Comparison of ENCODE assay signal across 10 cellular contexts in genomic region chr21:37338671-37339526, GRCh38. TPM values are rescaled to one million over a fixed set of nuclear protein-coding genes. Genes with fewer than 3 reads are reported as not detected.
DNase-seq lines count a peak whose midpoint lies in the region; ATAC-seq and TF ChIP-seq lines count a peak whose summit lies in the region.
"Had no signal": no experiment of that assay in that cellular context is flagged by ENCODE, and none has a peak within 500 bp of the region (broad histone marks: within the 10 kb centered on the region; RNA-seq: fewer than 3 reads in every experiment).

No MANE protein-coding gene starts in this region.

- H3K27ac ChIP-seq in muscle layer of duodenum (ENCODE audit: low read length), result peak overlapping the region; percentile 35

- no peaks in the 10 kb centered on the region for H3K9me3 ChIP-seq in muscle layer of duodenum (ENCODE audit: control insufficient read depth in 1 of 2, low read length in 2 of 2)

- peaks cover 0 to 4% (median 0%) of the 10 kb centered on the region in 5 donors for H3K27me3 Mint-ChIP-seq in naive thymus-derived CD8-positive, alpha-beta T cell
- H3K27me3 Mint-ChIP-seq: stimulated activated naive CD8-positive, alpha-beta T cell treated with anti-CD3 and anti-CD28 coated beads, Interleukin-15, Interleukin-2, amounts not matched to agents 100 ng/mL and 50 ng/mL, for 24 hours had no signal

- H3K27ac Mint-ChIP-seq in naive thymus-derived CD8-positive, alpha-beta T cell, result no peak overlapping the region
- H3K27ac Mint-ChIP-seq: stimulated activated naive CD8-positive, alpha-beta T cell treated with anti-CD3 and anti-CD28 coated beads, Interleukin-15, Interleukin-2, amounts not matched to agents 100 ng/mL and 50 ng/mL, for 24 hours had no signal

- no peak for TF ChIP-seq CTCF in AG09309 (IDR thresholded peaks at IDR 0.05; ENCODE audit: control insufficient read depth, insufficient read depth, low read depth, low read length, missing control alignments)

- DNase-seq in AG09309 (ENCODE audit: low read depth) (peak; percentile 94), LHCN-M2 (ENCODE audit: low read depth) (peak; percentile 95), dedifferentiated amniotic fluid mesenchymal stem cell (ENCODE audit: extremely low spot score) (peak; percentile 96), Kasumi-1 (lab: John Stamatoyannopoulos, UW) (no peak)
- no peak for DNase-seq in activated naive CD4-positive, alpha-beta T cell treated with Interleukin-2 at 50 U/mL for 16 hours
- no peak for DNase-seq in naive thymus-derived CD8-positive, alpha-beta T cell
- DNase-seq: NCI-H446 treated with DMSO at 0.1 percent for 48 hours had no signal

- no peak overlapping the region for H3K4me3 ChIP-seq in AG09309 (ENCODE audit: control insufficient read depth, low read depth, low read length)
- H3K4me3 ChIP-seq in muscle layer of duodenum (ENCODE audit: low read depth in 1 of 2, low read length in 2 of 2), result no peak overlapping the region

- peaks cover 0 to 2% (median 0%) of the 10 kb centered on the region in 3 donors for H3K36me3 Mint-ChIP-seq in naive thymus-derived CD8-positive, alpha-beta T cell

- no peaks in the 10 kb centered on the region for H3K27me3 ChIP-seq in muscle layer of duodenum (ENCODE audit: low read depth, low read length)

- no peak for ATAC-seq in GM21786 (IDR thresholded peaks at IDR 0.05; ENCODE audit: unreplicated experiment)
- no peak for ATAC-seq in naive thymus-derived CD8-positive, alpha-beta T cell

- POLR2A ChIA-PET in naive thymus-derived CD8-positive, alpha-beta T cell (lab: Charles Lee), result interaction anchor here (0.5 to 0.7 kb wide), 3 partner anchors 147 to 1186 kb away, joined by 3 to 5 read pairs (median 5); no protein-coding TSS in a partner anchor

- H3K4me3 Mint-ChIP-seq in naive thymus-derived CD8-positive, alpha-beta T cell, result no peak overlapping the region
- H3K4me3 Mint-ChIP-seq: stimulated activated naive CD8-positive, alpha-beta T cell treated with anti-CD3 and anti-CD28 coated beads, Interleukin-15, Interleukin-2, amounts not matched to agents 100 ng/mL and 50 ng/mL, for 24 hours had no signal

- peaks cover 0 to 6% of the 10 kb centered on the region in 2 donors for H3K4me1 ChIP-seq in muscle layer of duodenum (ENCODE audit: control insufficient read depth in 1 of 2, insufficient read depth in 2 of 2, low read length in 2 of 2)

- H3K9me3 Mint-ChIP-seq in naive thymus-derived CD8-positive, alpha-beta T cell, result peaks cover 0 to 7% (median 0%) of the 10 kb centered on the region in 9 donors
- H3K9me3 Mint-ChIP-seq: stimulated activated naive CD8-positive, alpha-beta T cell treated with anti-CD3 and anti-CD28 coated beads, Interleukin-15, Interleukin-2, amounts not matched to agents 100 ng/mL and 50 ng/mL, for 24 hours had no signal

- H3K4me1 Mint-ChIP-seq in naive thymus-derived CD8-positive, alpha-beta T cell, result no peaks in the 10 kb centered on the region

- no peaks in the 10 kb centered on the region for H3K36me3 ChIP-seq in muscle layer of duodenum (ENCODE audit: control insufficient read depth in 1 of 2, insufficient read depth in 2 of 2, low read length in 2 of 2)

RNA-seq across cellular contexts. Expression of gene DYRK1A, which starts 27.7 kb away (rescaled TPM):
- total RNA-seq in LHCN-M2 (2014; rRNA removed), result 35.8 and 40.9 TPM in 2 replicates
- 11.7 TPM for polyA plus RNA-seq in LHCN-M2 (2012)
- total RNA-seq in naive thymus-derived CD8-positive, alpha-beta T cell, result 100 to 1,000 TPM; 140 to 146 TPM
- 1 to 10 TPM; 1.8 to 5.4 (median 2.2) TPM for polyA plus RNA-seq in naive thymus-derived CD8-positive, alpha-beta T cell

Comparison
In these comparisons a context has a peak if more than half of its experiments do, and no peak if none do; other contexts are left out.
1. DNase-seq: peak in AG09309 (single experiment), LHCN-M2 (single experiment) and dedifferentiated amniotic fluid mesenchymal stem cell (single experiment); none in activated naive CD4-positive, alpha-beta T cell treated with Interleukin-2 at 50 U/mL for 16 hours (single experiment), Kasumi-1 (0 of 2) and naive thymus-derived CD8-positive, alpha-beta T cell (0 of 10).